8 cellular contexts compared by ENCODE assay signal in the genomic region with DNA sequence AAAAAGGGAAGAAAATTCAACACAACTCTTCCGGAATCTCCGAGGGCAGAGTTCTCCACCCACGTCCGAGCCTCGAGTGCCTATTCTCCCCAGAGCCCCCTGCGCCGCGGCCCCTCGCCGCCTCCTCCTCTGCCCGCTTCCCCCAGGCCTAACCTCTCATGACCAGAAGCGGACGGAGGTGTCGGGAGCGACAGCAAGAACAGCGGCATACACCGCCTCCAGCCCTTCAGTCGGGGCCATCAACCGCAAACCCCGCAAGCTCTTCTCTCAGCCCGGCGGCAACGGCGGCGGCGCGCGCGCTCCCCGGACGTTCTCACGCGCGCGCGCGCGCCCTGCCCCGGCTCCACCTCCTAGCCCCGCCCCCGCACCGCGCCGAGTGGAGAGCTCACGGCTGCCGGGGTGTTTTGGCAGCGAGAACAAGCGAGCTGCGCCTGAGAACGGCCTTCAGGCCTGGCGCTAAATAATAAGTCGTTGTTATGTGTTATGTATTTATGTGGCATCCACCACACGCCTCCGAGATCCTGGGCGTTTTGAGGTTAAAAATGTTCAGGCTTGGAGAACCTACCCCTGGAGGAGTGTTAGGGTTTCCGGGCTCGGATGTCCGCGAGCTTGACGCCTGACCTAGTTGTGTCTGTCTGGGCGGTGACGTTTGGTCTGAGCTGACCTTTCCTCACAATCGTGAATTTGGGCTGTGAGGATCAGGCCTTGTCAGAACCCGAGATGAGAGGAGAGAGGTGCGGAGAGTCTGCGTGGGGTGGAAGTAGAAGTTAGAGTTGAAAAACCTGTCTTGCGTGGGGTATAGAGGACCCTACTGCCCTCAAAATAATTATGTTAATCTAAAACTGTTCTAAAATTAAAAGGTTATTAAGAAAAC. TPM values are rescaled to one million over a fixed set of nuclear protein-coding genes. Genes with fewer than 3 reads are reported as not detected.
DNase-seq lines count a peak whose midpoint lies in the region; ATAC-seq and TF ChIP-seq lines count a peak whose summit lies in the region.

A gene with protein sequence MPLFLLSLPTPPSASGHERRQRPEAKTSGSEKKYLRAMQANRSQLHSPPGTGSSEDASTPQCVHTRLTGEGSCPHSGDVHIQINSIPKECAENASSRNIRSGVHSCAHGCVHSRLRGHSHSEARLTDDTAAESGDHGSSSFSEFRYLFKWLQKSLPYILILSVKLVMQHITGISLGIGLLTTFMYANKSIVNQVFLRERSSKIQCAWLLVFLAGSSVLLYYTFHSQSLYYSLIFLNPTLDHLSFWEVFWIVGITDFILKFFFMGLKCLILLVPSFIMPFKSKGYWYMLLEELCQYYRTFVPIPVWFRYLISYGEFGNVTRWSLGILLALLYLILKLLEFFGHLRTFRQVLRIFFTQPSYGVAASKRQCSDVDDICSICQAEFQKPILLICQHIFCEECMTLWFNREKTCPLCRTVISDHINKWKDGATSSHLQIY (minus strand): TSS at position 286 of the 874 bp plus-strand sequence. CDS start 77 bp downstream, at position 209.

- ATAC-seq in HG02571 (IDR thresholded peaks at IDR 0.05; ENCODE audit: unreplicated experiment), result peak; percentile 70
- ATAC-seq in T-cell (replicated peaks in 1 of 4), result peak; percentile 88 to 94 (median 90)

- DNase-seq in GM03348 (ENCODE audit: low spot score) (peak; percentile 97), NCI-H128 (lab: John Stamatoyannopoulos, UW; ENCODE audit: unreplicated experiment) (peak; percentile 65), T-cell (peak; percentile 78 to 94 (median 86)), cardiac muscle cell (ENCODE audit: low read depth in 1 of 2, low spot score in 1 of 2) (peak; percentile 92 to 95), thyroid gland (peak; percentile 89 to 93)

- H3K27ac Mint-ChIP-seq in T-cell, result peak within 1 kb of the TSS; percentile 96 to 98

- H3K36me3 Mint-ChIP-seq in T-cell, result no peaks in the 10 kb centered on the region

- H3K4me3 Mint-ChIP-seq in T-cell, result peak within 1 kb of the TSS; percentile 89 to 95 (median 92)

- H3K36me3 ChIP-seq in cardiac muscle cell, result peaks cover 4% of the 10 kb centered on the region
- H3K36me3 ChIP-seq in parathyroid adenoma (ENCODE audit: control insufficient read depth, insufficient read depth, low read length), result no peaks in the 10 kb centered on the region
- no peaks in the 10 kb centered on the region for H3K36me3 ChIP-seq in thyroid gland

- H3K4me1 Mint-ChIP-seq in T-cell, result peaks cover 23 to 25% (median 24%) of the 10 kb centered on the region in 3 donors

- WGBS in adipose tissue, 3 donors, result 2 to 3% (median 3%) methylated on average over 63 to 67 of the region's 67 CpGs
- WGBS in thyroid gland, 2 donors, result 9 to 10% methylated on average over 24 to 25 of the region's 67 CpGs

- no peaks in the 10 kb centered on the region for H3K79me2 ChIP-seq in parathyroid adenoma

- TF ChIP-seq CTCF in cardiac muscle cell (IDR thresholded peaks at IDR 0.05; ENCODE audit: low read depth, low read length) (no peak), parathyroid adenoma (IDR thresholded peaks at IDR 0.05) (no peak), thyroid gland (IDR thresholded peaks at IDR 0.05) (peak in 1 of 6 experiments; percentile 12)

- POLR2A ChIA-PET in T-cell (lab: Charles Lee), result interaction anchor here (0.6 to 1.4 kb wide), 6 partner anchors 77 to 408 kb away, joined by 4 to 18 read pairs (median 8); a partner anchor contains a TSS

- peak within 1 kb of the TSS; percentile 62 for H3K4me3 ChIP-seq in cardiac muscle cell
- H3K4me3 ChIP-seq in parathyroid adenoma (ENCODE audit: low read depth, low read length), result peak within 1 kb of the TSS; percentile 74
- H3K4me3 ChIP-seq in thyroid gland (replicated peaks in 1 of 3), result peak within 1 kb of the TSS; percentile 3 to 89 (median 82)

- no peaks in the 10 kb centered on the region for H3K9me3 Mint-ChIP-seq in T-cell

- peak within 1 kb of the TSS; percentile 96 for H2AFZ ChIP-seq in parathyroid adenoma

- CTCF ChIA-PET in T-cell (lab: Charles Lee), result interaction anchor here in 1 of 2 donors (0.5 to 1.1 kb wide), 5 partner anchors 13 to 1624 kb away, joined by 3 to 7 read pairs (median 5); no protein-coding TSS in a partner anchor

- intact Hi-C loops in thyroid gland (cut with DNase I), result no loop called here

- H3K4me1 ChIP-seq in cardiac muscle cell (ENCODE audit: low read depth) (no peaks in the 10 kb centered on the region), parathyroid adenoma (no peaks in the 10 kb centered on the region), thyroid gland (peaks cover 7 to 19% of the 10 kb centered on the region in 2 donors)

- no peaks in the 10 kb centered on the region for H3K27me3 Mint-ChIP-seq in T-cell

- H3K9ac ChIP-seq in parathyroid adenoma, result peak within 1 kb of the TSS; percentile 32

- H3K9me3 ChIP-seq in cardiac muscle cell (ENCODE audit: low read depth), result no peaks in the 10 kb centered on the region
- H3K9me3 ChIP-seq in parathyroid adenoma (ENCODE audit: control insufficient read depth, low read length), result no peaks in the 10 kb centered on the region
- H3K9me3 ChIP-seq in thyroid gland, result no peaks in the 10 kb centered on the region

- TF ChIP-seq POLR2A in thyroid gland (IDR thresholded peaks at IDR 0.05), result peak; percentile 3 to 83

- H3K4me2 ChIP-seq in parathyroid adenoma (ENCODE audit: low read length), result peak within 1 kb of the TSS; percentile 42

- H3K27me3 ChIP-seq in cardiac muscle cell (no peaks in the 10 kb centered on the region), parathyroid adenoma (ENCODE audit: control insufficient read depth, insufficient read depth, low read length) (no peaks in the 10 kb centered on the region), thyroid gland (no peaks in the 10 kb centered on the region)

- H3K27ac ChIP-seq in adipose tissue (ENCODE audit: low read depth, low read length) (peak within 1 kb of the TSS; percentile 74), cardiac muscle cell (peak within 1 kb of the TSS; percentile 76), parathyroid adenoma (peak within 1 kb of the TSS; percentile 78), thyroid gland (peak within 1 kb of the TSS; percentile 82 to 95 (median 94))

RNA-seq across cellular contexts. Expression of the gene that starts here (rescaled TPM):
- total RNA-seq in T-cell (10 to 100 TPM; 26.2 to 35.8 (median 32.3) TPM), cardiac muscle cell (11.1 and 13.3 TPM in 2 replicates), thyroid gland (10 to 100 TPM; 13.2 to 28.0 (median 25.9) TPM)
- polyA plus RNA-seq in adipose tissue (10 to 100 TPM in 2 of 3 donors, 1 to 10 TPM in 1; 7.4 to 19.5 (median 11.6) TPM), cardiac muscle cell (16.9 and 18.1 TPM in 2 replicates)

Comparison
In these comparisons a context has a peak if more than half of its experiments do, and no peak if none do; other contexts are left out.
1. Peak in every context shown above with its lines: DNase-seq, ATAC-seq, H3K4me3 ChIP-seq and H3K27ac ChIP-seq.